15 cellular contexts compared by ENCODE assay signal in genomic region chr14:75993567-75994041, GRCh38. TPM values are rescaled to one million over a fixed set of nuclear protein-coding genes. Genes with fewer than 3 reads are reported as not detected.
DNase-seq lines count a peak whose midpoint lies in the region; ATAC-seq and TF ChIP-seq lines count a peak whose summit lies in the region.
"Had no signal": no experiment of that assay in that cellular context is flagged by ENCODE, and none has a peak within 500 bp of the region (broad histone marks: within the 10 kb centered on the region; RNA-seq: fewer than 3 reads in every experiment).

No MANE protein-coding gene starts in this region.

- H3K27ac ChIP-seq in heart left ventricle (peak overlapping the region in 8 of 12 donors; percentile 12 to 95 (median 83)), thoracic aorta (peak overlapping the region; percentile 92 to 97)
- H3K27ac ChIP-seq: parathyroid adenoma, SJCRH30 had no signal

- H3K4me1 ChIP-seq in heart left ventricle (peaks cover 0 to 61% (median 28%) of the 10 kb centered on the region in 12 donors), thoracic aorta (ENCODE audit: control insufficient read depth in 1 of 2, low read depth in 2 of 2) (peaks cover 44 to 73% of the 10 kb centered on the region in 2 donors), HAP-1 (no peaks in the 10 kb centered on the region)
- H3K4me1 ChIP-seq: parathyroid adenoma, SJCRH30 had no signal

- TF ChIP-seq CTCF in heart left ventricle (IDR thresholded peaks at IDR 0.05) (peak in 1 of 12 donors; percentile 18), thoracic aorta (IDR thresholded peaks at IDR 0.05) (no peak)

- no peak for TF ChIP-seq POLR2A in heart left ventricle (IDR thresholded peaks at IDR 0.05)

- DNase-seq in heart left ventricle: no peak
- no peak for DNase-seq in left ventricle myocardium superior
- no peak for DNase-seq in thoracic aorta (ENCODE audit: low spot score)
- DNase-seq in activated CD4-positive, alpha-beta T cell treated with anti-CD3 and anti-CD28 coated beads for 48 hours: no peak
- no peak for DNase-seq in HAP-1 (ENCODE audit: low spot score in 2 of 2)
- DNase-seq in NCI-H1436 treated with DMSO at 0.1 percent for 48 hours (lab: John Stamatoyannopoulos, UW): no peak
- DNase-seq: activated gamma-delta T cell treated with Interleukin-2 at 50 U/mL for 16 hours; central memory CD4-positive, alpha-beta T cell; Kasumi-1; NCI-H446; SJCRH30; uterus had no signal

- H3K4me3 ChIP-seq in heart left ventricle: no peak overlapping the region
- H3K4me3 ChIP-seq in thoracic aorta: no peak overlapping the region
- no peak overlapping the region for H3K4me3 ChIP-seq in HAP-1
- H3K4me3 ChIP-seq: SJCRH30, uterus had no signal

- no peaks in the 10 kb centered on the region for H3K27me3 Mint-ChIP-seq in activated T-helper 17 cell treated with anti-CD3 and anti-CD28 coated beads, Interleukin-2, amount 50 U/mL, for 72 hours

- H3K4me3 Mint-ChIP-seq in activated T-helper 17 cell treated with anti-CD3 and anti-CD28 coated beads, Interleukin-2, amount 50 U/mL, for 72 hours: no peak overlapping the region

- ATAC-seq in heart left ventricle: peak in 1 of 4 donors; percentile 30
- ATAC-seq in left ventricle myocardium superior: no peak
- ATAC-seq in HG02759 (IDR thresholded peaks at IDR 0.05; ENCODE audit: unreplicated experiment): peak; percentile 74
- peak; percentile 79 for ATAC-seq in activated T-helper 17 cell treated with anti-CD3 and anti-CD28 coated beads, Interleukin-2, amount 50 U/mL, for 72 hours (replicated peaks)
- ATAC-seq in thoracic aorta (ENCODE audit: insufficient number of reproducible peaks, low FRiP score, low read depth): no peak

- no peaks in the 10 kb centered on the region for H3K9me3 Mint-ChIP-seq in activated T-helper 17 cell treated with anti-CD3 and anti-CD28 coated beads, Interleukin-2, amount 50 U/mL, for 72 hours

- 94 to 100% (median 95%) methylated on average over 1 of the region's 1 CpG for WGBS in heart left ventricle, 4 donors

- H3K36me3 Mint-ChIP-seq in activated T-helper 17 cell treated with anti-CD3 and anti-CD28 coated beads, Interleukin-2, amount 50 U/mL, for 72 hours (ENCODE audit: low read depth): peaks cover 40% of the 10 kb centered on the region

- H3K9me3 ChIP-seq in heart left ventricle: no peaks in the 10 kb centered on the region
- H3K9me3 ChIP-seq in thoracic aorta: no peaks in the 10 kb centered on the region
- no peaks in the 10 kb centered on the region for H3K9me3 ChIP-seq in HAP-1
- H3K9me3 ChIP-seq: SJCRH30, uterus had no signal

- intact Hi-C loops in heart left ventricle (cut with DNase I): no loop called here
- intact Hi-C loops in left ventricle myocardium superior (cut with micrococcal nuclease): no loop called here

- H3K36me3 ChIP-seq in heart left ventricle (peaks cover 0 to 86% (median 29%) of the 10 kb centered on the region in 9 donors), thoracic aorta (peaks cover 5% of the 10 kb centered on the region), HAP-1 (replicated peaks) (peaks cover 17% of the 10 kb centered on the region)
- H3K36me3 ChIP-seq: SJCRH30, uterus had no signal

- in situ Hi-C loops in HAP-1 (cut with MboI; ENCODE audit: low sequenced_read_pairs): no loop called here

- H3K4me1 Mint-ChIP-seq in activated T-helper 17 cell treated with anti-CD3 and anti-CD28 coated beads, Interleukin-2, amount 50 U/mL, for 72 hours: no peaks in the 10 kb centered on the region

- peak overlapping the region; percentile 13 for H3K27ac Mint-ChIP-seq in activated T-helper 17 cell treated with anti-CD3 and anti-CD28 coated beads, Interleukin-2, amount 50 U/mL, for 72 hours

- H3K27me3 ChIP-seq in heart left ventricle (no peaks in the 10 kb centered on the region), thoracic aorta (replicated peaks; ENCODE audit: insufficient read depth) (no peaks in the 10 kb centered on the region), HAP-1 (ENCODE audit: low read depth) (no peaks in the 10 kb centered on the region)
- H3K27me3 ChIP-seq: SJCRH30, uterus had no signal

RNA-seq across cellular contexts. Expression of gene IFT43, which starts 8.0 kb away (rescaled TPM):
- total RNA-seq in heart left ventricle (10 to 100 TPM; 22.8 to 39.7 (median 30.8) TPM), left ventricle myocardium superior (29.1 TPM), thoracic aorta (10 to 100 TPM; 27.5 to 80.8 TPM)
- 10 to 100 TPM; 29.7 to 54.7 TPM for polyA plus RNA-seq in heart left ventricle
- 1 to 10 TPM; 5.7 to 7.2 TPM for total RNA-seq in activated T-helper 17 cell treated with anti-CD3 and anti-CD28 coated beads, Interleukin-2, amount 50 U/mL, for 72 hours

RNA-seq across cellular contexts. Expression of gene TGFB3, which starts 11.8 kb away (rescaled TPM):
- 10 to 100 TPM; 13.3 to 44.0 (median 32.1) TPM for total RNA-seq in heart left ventricle
- polyA plus RNA-seq in heart left ventricle: 1 to 10 TPM; 7.9 to 8.6 TPM
- total RNA-seq in left ventricle myocardium superior: 22.8 TPM
- 1 to 10 TPM; 2.0 to 2.2 TPM for total RNA-seq in activated T-helper 17 cell treated with anti-CD3 and anti-CD28 coated beads, Interleukin-2, amount 50 U/mL, for 72 hours
- total RNA-seq in thoracic aorta: 10 to 100 TPM; 46.4 to 67.1 TPM

Comparison
In these comparisons a context has a peak if more than half of its experiments do, and no peak if none do; other contexts are left out.
1. ATAC-seq: peak in HG02759 (single experiment) and activated T-helper 17 cell treated with anti-CD3 and anti-CD28 coated beads, Interleukin-2, amount 50 U/mL, for 72 hours (single experiment); none in left ventricle myocardium superior (single experiment) and thoracic aorta (single experiment).